ENCODE assay signal across 19 cellular contexts in the genomic region with DNA sequence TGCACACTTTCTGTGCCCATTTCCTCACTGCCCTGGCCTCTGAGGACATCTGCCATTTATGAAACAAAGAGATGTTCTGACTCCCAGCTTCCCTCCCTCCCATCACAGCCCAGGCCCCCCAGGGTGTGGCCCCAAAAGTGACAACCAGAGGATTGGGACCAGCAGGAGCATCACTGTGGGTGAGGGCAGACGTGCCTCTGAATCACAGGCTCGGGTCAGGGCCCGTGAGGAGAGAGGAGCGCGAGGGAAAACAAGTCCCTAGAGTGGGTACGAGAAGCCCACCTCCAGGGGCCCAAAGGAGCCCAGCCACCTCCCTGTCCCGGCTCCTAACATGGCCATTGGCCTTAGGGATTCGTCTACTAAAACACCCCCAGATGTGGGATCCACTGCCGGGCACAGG.
"Had no signal": no experiment of that assay in that cellular context is flagged by ENCODE, and none has a peak within 500 bp of the region (broad histone marks: within the 10 kb centered on the region; RNA-seq: fewer than 3 reads in every experiment).

No MANE protein-coding gene starts in this region.

- DNase-seq: KBM-7, MG63, NCI-H1092, NCI-H1105 treated with DMSO at 0.1 percent for 48 hours, NCI-H1417 treated with DMSO at 0.1 percent for 48 hours, NCI-H146, NCI-H1694 treated with DMSO at 0.1 percent for 48 hours, NCI-H1930, NCI-H2081, NCI-H2107, NCI-H2227 treated with DMSO at 0.1 percent for 48 hours, NCI-H446, NCI-H510A, NCI-H524 treated with DMSO at 0.1 percent for 48 hours, NCI-H69, NCI-H774, Right ventricle myocardium superior, RPMI8226, SIG-M5 had no signal
